ENCODE assay signal across 23 cellular contexts in the genomic region with DNA sequence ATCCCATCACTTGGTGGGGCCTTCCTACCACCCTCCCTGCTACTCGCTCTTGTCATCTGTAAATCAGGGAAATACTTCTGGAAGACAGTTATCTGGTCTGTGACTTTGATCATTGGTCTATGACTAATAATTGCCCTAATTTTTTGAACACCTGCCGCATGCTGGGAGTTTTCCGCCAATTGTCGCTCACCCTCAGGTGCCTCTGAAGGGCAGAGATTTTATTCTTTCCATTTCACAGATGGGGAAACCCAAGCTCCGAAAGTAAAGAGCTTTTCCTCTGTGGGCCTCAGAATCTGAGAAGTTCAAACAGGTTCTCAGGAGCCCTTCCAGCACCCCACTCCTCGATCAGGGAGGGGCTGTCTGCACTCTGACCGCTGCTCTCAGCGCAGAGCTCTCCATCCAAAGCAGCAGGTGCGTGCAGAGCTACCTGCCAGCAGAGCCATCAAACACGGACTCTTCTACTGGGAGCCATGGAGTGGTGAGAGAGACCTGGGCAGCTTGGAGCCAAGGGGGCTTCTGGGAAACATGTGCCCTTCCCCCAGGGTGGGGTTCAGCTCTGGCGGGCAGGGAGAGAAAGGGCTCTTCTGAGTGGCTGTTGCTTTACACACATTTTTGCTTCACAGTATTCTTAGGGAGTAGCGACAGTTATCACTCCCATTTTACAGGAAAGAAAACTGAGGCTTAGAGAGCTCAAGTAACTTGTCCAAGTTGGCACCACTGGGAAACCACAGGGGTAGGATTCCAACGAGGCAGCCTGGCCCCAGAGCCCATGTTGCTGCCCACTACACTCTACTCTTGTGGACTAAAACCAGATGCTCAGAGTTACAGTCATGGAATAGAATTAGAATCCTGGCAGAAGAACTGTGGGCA. TPM values are rescaled to one million over a fixed set of nuclear protein-coding genes. Genes with fewer than 3 reads are reported as not detected.
A peak's percentile ranks its signal among the peaks of the same experiment; 100 is the strongest.
DNase-seq lines count a peak whose midpoint lies in the region; ATAC-seq, FAIRE-seq and TF ChIP-seq lines count a peak whose summit lies in the region.
"Had no signal": no experiment of that assay in that cellular context is flagged by ENCODE, and none has a peak within 500 bp of the region (broad histone marks: within the 10 kb centered on the region; RNA-seq: fewer than 3 reads in every experiment).

No MANE protein-coding gene starts in this region.

- peak overlapping the region; percentile 6 to 62 for H3K4me3 Mint-ChIP-seq in activated T-cell treated with anti-CD3 and anti-CD28 coated beads, Interleukin-2, amount 50 U/mL, for 72 hours
- no peak overlapping the region for H3K4me3 Mint-ChIP-seq in activated T-helper 1 cell treated with anti-CD3 and anti-CD28 coated beads, Interleukin-12 subunit alpha, Interleukin-12 subunit beta, Interleukin-2, Interleukin-4 antibody, amounts not matched to agents 30 ng/mL and 10 ng/mL and 1 ng/mL, durations not matched to agents 14 hours and 24 hours and 36 hours
- H3K4me3 Mint-ChIP-seq in stimulated activated memory B cell treated with anti-CD40 and anti-IgM and Interleukin-4, amounts not matched to agents 10 μg/mL and 1 μg/mL and 100 μg/mL, for 72 hours, result peak overlapping the region; percentile 46
- H3K4me3 Mint-ChIP-seq: activated naive CD4-positive, alpha-beta T cell treated with anti-CD3 and anti-CD28 coated beads, Interleukin-2, amount 50 U/mL, for 24 hours had no signal

- H3K4me3 ChIP-seq in stomach, result no peak overlapping the region
- H3K4me3 ChIP-seq: breast epithelium, gastroesophageal sphincter, HAP-1, left lung, right atrium auricular region, suprapubic skin had no signal

- peaks cover 93% of the 10 kb centered on the region for H3K4me1 Mint-ChIP-seq in activated T-cell treated with anti-CD3 and anti-CD28 coated beads, Interleukin-2, amount 50 U/mL, for 72 hours (ENCODE audit: low read depth)
- peaks cover 83% of the 10 kb centered on the region for H3K4me1 Mint-ChIP-seq in activated T-helper 1 cell treated with anti-CD3 and anti-CD28 coated beads, Interleukin-12 subunit alpha, Interleukin-12 subunit beta, Interleukin-2, Interleukin-4 antibody, amounts not matched to agents 30 ng/mL and 10 ng/mL and 1 ng/mL, durations not matched to agents 14 hours and 24 hours and 36 hours (ENCODE audit: low read depth)
- H3K4me1 Mint-ChIP-seq in stimulated activated memory B cell treated with anti-CD40 and anti-IgM and Interleukin-4, amounts not matched to agents 10 μg/mL and 1 μg/mL and 100 μg/mL, for 72 hours, result peaks cover 78% of the 10 kb centered on the region

- no peaks in the 10 kb centered on the region for H3K36me3 ChIP-seq in stomach
- H3K36me3 ChIP-seq: breast epithelium, gastroesophageal sphincter, HAP-1, left lung, right atrium auricular region, suprapubic skin had no signal

- TF ChIP-seq EP300 in stomach (IDR thresholded peaks at IDR 0.05), result no peak

- DNase-seq in activated T-cell treated with anti-CD3 and anti-CD28 coated beads, Interleukin-2, amount 50 U/mL, for 72 hours, result no peak
- no peak for DNase-seq in activated T-cell treated with anti-CD3 and anti-CD28 coated beads for 4 hours
- no peak for DNase-seq in GM12892 (ENCODE audit: insufficient read length)
- no peak for DNase-seq in activated T-helper 1 cell treated with anti-CD3 and anti-CD28 coated beads, Interleukin-12 subunit alpha, Interleukin-12 subunit beta, Interleukin-2, Interleukin-4 antibody, amounts not matched to agents 30 ng/mL and 10 ng/mL and 1 ng/mL, durations not matched to agents 14 hours and 24 hours and 36 hours (ENCODE audit: low spot score)
- no peak for DNase-seq in T1000 (lab: John Stamatoyannopoulos, UW)
- DNase-seq in stomach, result no peak
- DNase-seq: AML-193; KG1; NCI-H2171; occipital lobe; stimulated activated CD4-positive, alpha-beta T cell treated with anti-CD3 and anti-CD28 coated beads, Interleukin-1b, Interleukin-23, amount 100 ng/mL, for 48 hours had no signal

- no peaks in the 10 kb centered on the region for H3K27me3 Mint-ChIP-seq in activated T-cell treated with anti-CD3 and anti-CD28 coated beads, Interleukin-2, amount 50 U/mL, for 72 hours (ENCODE audit: low read depth)
- H3K27me3 Mint-ChIP-seq in activated T-helper 1 cell treated with anti-CD3 and anti-CD28 coated beads, Interleukin-12 subunit alpha, Interleukin-12 subunit beta, Interleukin-2, Interleukin-4 antibody, amounts not matched to agents 30 ng/mL and 10 ng/mL and 1 ng/mL, durations not matched to agents 14 hours and 24 hours and 36 hours (ENCODE audit: insufficient read depth), result no peaks in the 10 kb centered on the region
- H3K27me3 Mint-ChIP-seq in stimulated activated memory B cell treated with anti-CD40 and anti-IgM and Interleukin-4, amounts not matched to agents 10 μg/mL and 1 μg/mL and 100 μg/mL, for 72 hours, result no peaks in the 10 kb centered on the region
- H3K27me3 Mint-ChIP-seq: activated naive CD4-positive, alpha-beta T cell treated with anti-CD3 and anti-CD28 coated beads, Interleukin-2, amount 50 U/mL, for 24 hours had no signal

- no peaks in the 10 kb centered on the region for H3K9me3 ChIP-seq in stomach
- H3K9me3 ChIP-seq: breast epithelium, HAP-1, left lung, right atrium auricular region, suprapubic skin had no signal

- 67 to 75% (median 72%) methylated on average over 11 to 13 of the region's 13 CpGs for WGBS in stomach, 5 donors

- ATAC-seq in activated T-cell treated with anti-CD3 and anti-CD28 coated beads, Interleukin-2, amount 50 U/mL, for 72 hours (replicated peaks in 1 of 2), result no peak
- ATAC-seq in stimulated activated memory B cell treated with anti-CD40 and anti-IgM and Interleukin-4, amounts not matched to agents 10 μg/mL and 1 μg/mL and 100 μg/mL, for 72 hours, result peak; percentile 46
- ATAC-seq: gastroesophageal sphincter, left lung, Panc1, SK-N-SH treated with all-trans-retinoic acid at 6 μM for 48 hours had no signal

- TF ChIP-seq POLR2A in GM12892 (IDR thresholded peaks at IDR 0.05; ENCODE audit: low read depth, low read length), result no peak
- TF ChIP-seq POLR2A in stomach (IDR thresholded peaks at IDR 0.05), result no peak

- TF ChIP-seq CTCF in stomach (IDR thresholded peaks at IDR 0.05), result no peak

- H3K27ac ChIP-seq in stomach, result no peak overlapping the region
- H3K27ac ChIP-seq: breast epithelium, gastroesophageal sphincter, left lung, right atrium auricular region, suprapubic skin had no signal

- peak overlapping the region; percentile 85 for H3K27ac Mint-ChIP-seq in activated T-cell treated with anti-CD3 and anti-CD28 coated beads, Interleukin-2, amount 50 U/mL, for 72 hours
- H3K27ac Mint-ChIP-seq in activated T-helper 1 cell treated with anti-CD3 and anti-CD28 coated beads, Interleukin-12 subunit alpha, Interleukin-12 subunit beta, Interleukin-2, Interleukin-4 antibody, amounts not matched to agents 30 ng/mL and 10 ng/mL and 1 ng/mL, durations not matched to agents 14 hours and 24 hours and 36 hours, result peak overlapping the region; percentile 50
- H3K27ac Mint-ChIP-seq in stimulated activated memory B cell treated with anti-CD40 and anti-IgM and Interleukin-4, amounts not matched to agents 10 μg/mL and 1 μg/mL and 100 μg/mL, for 72 hours, result peak overlapping the region; percentile 74

- H3K9me3 Mint-ChIP-seq in activated T-cell treated with anti-CD3 and anti-CD28 coated beads, Interleukin-2, amount 50 U/mL, for 72 hours, result no peaks in the 10 kb centered on the region
- no peaks in the 10 kb centered on the region for H3K9me3 Mint-ChIP-seq in activated T-helper 1 cell treated with anti-CD3 and anti-CD28 coated beads, Interleukin-12 subunit alpha, Interleukin-12 subunit beta, Interleukin-2, Interleukin-4 antibody, amounts not matched to agents 30 ng/mL and 10 ng/mL and 1 ng/mL, durations not matched to agents 14 hours and 24 hours and 36 hours
- no peaks in the 10 kb centered on the region for H3K9me3 Mint-ChIP-seq in stimulated activated memory B cell treated with anti-CD40 and anti-IgM and Interleukin-4, amounts not matched to agents 10 μg/mL and 1 μg/mL and 100 μg/mL, for 72 hours
- H3K9me3 Mint-ChIP-seq: activated naive CD4-positive, alpha-beta T cell treated with anti-CD3 and anti-CD28 coated beads, Interleukin-2, amount 50 U/mL, for 24 hours had no signal

- peaks cover 0 to 24% of the 10 kb centered on the region in 2 donors for H3K36me3 Mint-ChIP-seq in activated T-cell treated with anti-CD3 and anti-CD28 coated beads, Interleukin-2, amount 50 U/mL, for 72 hours (ENCODE audit: insufficient read depth in 2 of 2)
- peaks cover 48% of the 10 kb centered on the region for H3K36me3 Mint-ChIP-seq in activated T-helper 1 cell treated with anti-CD3 and anti-CD28 coated beads, Interleukin-12 subunit alpha, Interleukin-12 subunit beta, Interleukin-2, Interleukin-4 antibody, amounts not matched to agents 30 ng/mL and 10 ng/mL and 1 ng/mL, durations not matched to agents 14 hours and 24 hours and 36 hours (ENCODE audit: low read depth)
- H3K36me3 Mint-ChIP-seq in stimulated activated memory B cell treated with anti-CD40 and anti-IgM and Interleukin-4, amounts not matched to agents 10 μg/mL and 1 μg/mL and 100 μg/mL, for 72 hours, result peaks cover 30% of the 10 kb centered on the region

- peak; percentile 77 for FAIRE-seq in GM12892 (lab: Jason Lieb, UNC)

- intact Hi-C loops in activated T-helper 1 cell treated with anti-CD3 and anti-CD28 coated beads, Interleukin-12 subunit alpha, Interleukin-12 subunit beta, Interleukin-2, Interleukin-4 antibody, amounts not matched to agents 30 ng/mL and 10 ng/mL and 1 ng/mL, durations not matched to agents 14 hours and 24 hours and 36 hours (cut with micrococcal nuclease), result no loop called here
- intact Hi-C loops in stomach (cut with DNase I; ENCODE audit: low total_unique reads), result loop anchor here (10.0 kb wide), 1 partner anchor 269 kb away; no protein-coding TSS in a partner anchor

- H3K27me3 ChIP-seq in stomach, result peaks cover 21 to 54% (median 43%) of the 10 kb centered on the region in 3 donors

- H3K4me1 ChIP-seq in stomach, result peaks cover 15 to 19% (median 18%) of the 10 kb centered on the region in 4 donors
- H3K4me1 ChIP-seq: breast epithelium had no signal

RNA-seq across cellular contexts. Expression of gene RUNX3, which starts 5.8 kb away (rescaled TPM):
- total RNA-seq in activated T-cell treated with anti-CD3 and anti-CD28 coated beads, Interleukin-2, amount 50 U/mL, for 72 hours, result 100 to 1,000 TPM; 254 to 298 TPM
- polyA plus RNA-seq in GM12892 (2012; ENCODE audit: missing spikeins), result 38.6 TPM
- total RNA-seq in activated T-helper 1 cell treated with anti-CD3 and anti-CD28 coated beads, Interleukin-12 subunit alpha, Interleukin-12 subunit beta, Interleukin-2, Interleukin-4 antibody, amounts not matched to agents 30 ng/mL and 10 ng/mL and 1 ng/mL, durations not matched to agents 14 hours and 24 hours and 36 hours, result 133 and 140 TPM in 2 replicates
- 1 to 10 TPM in 3 of 5 donors, under 1 TPM in 1, not detected in 1; 0.29 to 6.1 (median 3.2) TPM for total RNA-seq in stomach
- 1 to 10 TPM; 1.5 to 4.0 (median 2.6) TPM for polyA plus RNA-seq in stomach
- total RNA-seq: dermis microvascular lymphatic vessel endothelial cell, epithelial cell of proximal tubule had no signal

Comparison
In these comparisons a context has a peak if more than half of its experiments do, and no peak if none do; other contexts are left out.
1. RNA of gene RUNX3, which starts 5.8 kb away (total RNA-seq): 254 to 298 TPM in activated T-cell treated with anti-CD3 and anti-CD28 coated beads, Interleukin-2, amount 50 U/mL, for 72 hours and 133 to 140 TPM in activated T-helper 1 cell treated with anti-CD3 and anti-CD28 coated beads, Interleukin-12 subunit alpha, Interleukin-12 subunit beta, Interleukin-2, Interleukin-4 antibody, amounts not matched to agents 30 ng/mL and 10 ng/mL and 1 ng/mL, durations not matched to agents 14 hours and 24 hours and 36 hours; 0.29 to 6.1 TPM in stomach; every median in the first group is over 10 times any median in the second.
2. Peak in every context shown above with its lines, with median percentiles within 50 percentile points of each other: H3K27ac Mint-ChIP-seq.